ENCODE assay signal across 13 cellular contexts in genomic region chr17:31314788-31315105, GRCh38. TPM values are rescaled to one million over a fixed set of nuclear protein-coding genes. Genes with fewer than 3 reads are reported as not detected.
DNase-seq lines count a peak whose midpoint lies in the region; ATAC-seq and TF ChIP-seq lines count a peak whose summit lies in the region.
"Had no signal": no experiment of that assay in that cellular context is flagged by ENCODE, and none has a peak within 500 bp of the region (broad histone marks: within the 10 kb centered on the region; RNA-seq: fewer than 3 reads in every experiment).

No MANE protein-coding gene starts in this region.

- CTCF ChIA-PET in activated CD8-positive, alpha-beta T cell treated with anti-CD3 and anti-CD28 coated beads for 36 hours (lab: Charles Lee): no interaction called here

- H3K4me1 Mint-ChIP-seq in CD14-positive monocyte (peaks cover 40% of the 10 kb centered on the region), IgD-negative memory B cell (peaks cover 17 to 24% (median 22%) of the 10 kb centered on the region in 3 donors), naive B cell (peaks cover 30 to 55% (median 40%) of the 10 kb centered on the region in 3 donors)
- peaks cover 29% of the 10 kb centered on the region for H3K4me1 Mint-ChIP-seq in activated CD8-positive, alpha-beta T cell treated with anti-CD3 and anti-CD28 coated beads for 36 hours (ENCODE audit: low read depth)

- TF ChIP-seq CTCF in CD14-positive monocyte (IDR thresholded peaks at IDR 0.05): no peak
- no peak for TF ChIP-seq CTCF in activated CD8-positive, alpha-beta T cell treated with anti-CD3 and anti-CD28 coated beads for 36 hours (IDR thresholded peaks at IDR 0.05)
- no peak for TF ChIP-seq CTCF in right atrium auricular region (IDR thresholded peaks at IDR 0.05)

- intact Hi-C loops in CD14-positive monocyte (cut with micrococcal nuclease): loop anchor here in 1 of 2 donors (5.0 to 10.0 kb wide), 2 partner anchors 178 to 360 kb away; no protein-coding TSS in a partner anchor
- intact Hi-C loops in activated CD8-positive, alpha-beta T cell treated with anti-CD3 and anti-CD28 coated beads for 36 hours (cut with micrococcal nuclease): loop anchor here (5.0 kb wide), 1 partner anchor 178 kb away; no protein-coding TSS in a partner anchor

- H3K9me3 Mint-ChIP-seq in CD14-positive monocyte (no peaks in the 10 kb centered on the region), IgD-negative memory B cell (no peaks in the 10 kb centered on the region), naive B cell (no peaks in the 10 kb centered on the region)
- peaks cover 2% of the 10 kb centered on the region for H3K9me3 Mint-ChIP-seq in activated CD8-positive, alpha-beta T cell treated with anti-CD3 and anti-CD28 coated beads for 36 hours

- peaks cover 0 to 12% of the 10 kb centered on the region in 2 donors for H3K4me1 ChIP-seq in right atrium auricular region
- H3K4me1 ChIP-seq: psoas muscle had no signal

- no peaks in the 10 kb centered on the region for H3K27me3 ChIP-seq in right atrium auricular region

- H3K36me3 Mint-ChIP-seq in CD14-positive monocyte (peaks cover 28 to 30% of the 10 kb centered on the region in 2 donors), IgD-negative memory B cell (peaks cover 2% of the 10 kb centered on the region), naive B cell (peaks cover 0 to 16% of the 10 kb centered on the region in 2 donors)
- peaks cover 39% of the 10 kb centered on the region for H3K36me3 Mint-ChIP-seq in activated CD8-positive, alpha-beta T cell treated with anti-CD3 and anti-CD28 coated beads for 36 hours (ENCODE audit: low read depth)

- H3K9me3 ChIP-seq in right atrium auricular region: no peaks in the 10 kb centered on the region
- H3K9me3 ChIP-seq: HAP-1, psoas muscle had no signal

- DNase-seq in CD14-positive monocyte (ENCODE audit: low spot score) (no peak), naive B cell (no peak), ureter (ENCODE audit: low spot score) (no peak), right atrium auricular region (ENCODE audit: low spot score) (no peak)
- no peak for DNase-seq in activated CD8-positive, alpha-beta T cell treated with anti-CD3 and anti-CD28 coated beads for 36 hours
- DNase-seq: effector CD8-positive, alpha-beta T cell; left ventricle myocardium superior; NCI-H2171; psoas muscle had no signal

- no peaks in the 10 kb centered on the region for H3K36me3 ChIP-seq in right atrium auricular region
- H3K36me3 ChIP-seq: HAP-1 had no signal

- no peak for ATAC-seq in activated CD8-positive, alpha-beta T cell treated with anti-CD3 and anti-CD28 coated beads for 36 hours
- ATAC-seq in naive B cell (ENCODE audit: low read depth in 2 of 2) (no peak), HG02852 (IDR thresholded peaks at IDR 0.05; ENCODE audit: unreplicated experiment) (no peak), GM18868 (IDR thresholded peaks at IDR 0.05; ENCODE audit: unreplicated experiment) (no peak)
- ATAC-seq: left ventricle myocardium superior, psoas muscle had no signal

- H3K4me3 Mint-ChIP-seq in CD14-positive monocyte (peak overlapping the region; percentile 64 to 78), IgD-negative memory B cell (peak overlapping the region; percentile 65 to 95 (median 88)), naive B cell (peak overlapping the region; percentile 60 to 99 (median 92))
- H3K4me3 Mint-ChIP-seq in activated CD8-positive, alpha-beta T cell treated with anti-CD3 and anti-CD28 coated beads for 36 hours: peak overlapping the region; percentile 90

- no peaks in the 10 kb centered on the region for H3K27me3 Mint-ChIP-seq in CD14-positive monocyte (ENCODE audit: low read depth in 3 of 3)
- H3K27me3 Mint-ChIP-seq in IgD-negative memory B cell: no peaks in the 10 kb centered on the region
- H3K27me3 Mint-ChIP-seq in activated CD8-positive, alpha-beta T cell treated with anti-CD3 and anti-CD28 coated beads for 36 hours: no peaks in the 10 kb centered on the region
- no peaks in the 10 kb centered on the region for H3K27me3 Mint-ChIP-seq in naive B cell

- H3K27ac ChIP-seq in right atrium auricular region: peak overlapping the region in 1 of 2 donors; percentile 40
- H3K27ac ChIP-seq: psoas muscle had no signal

- H3K4me3 ChIP-seq in right atrium auricular region: no peak overlapping the region
- H3K4me3 ChIP-seq: HAP-1 had no signal

- POLR2A ChIA-PET in activated CD8-positive, alpha-beta T cell treated with anti-CD3 and anti-CD28 coated beads for 36 hours (lab: Charles Lee): no interaction called here

- H3K27ac Mint-ChIP-seq in CD14-positive monocyte: peak overlapping the region; percentile 92 to 98 (median 97)
- peak overlapping the region; percentile 42 to 96 (median 55) for H3K27ac Mint-ChIP-seq in IgD-negative memory B cell
- H3K27ac Mint-ChIP-seq in activated CD8-positive, alpha-beta T cell treated with anti-CD3 and anti-CD28 coated beads for 36 hours: peak overlapping the region; percentile 96
- H3K27ac Mint-ChIP-seq in naive B cell: peak overlapping the region in 2 of 6 donors; percentile 75 to 87

RNA-seq across cellular contexts. Expression of gene EVI2B, which starts 0.9 kb away (rescaled TPM):
- polyA plus RNA-seq in CD14-positive monocyte (100 to 1,000 TPM; 166 to 267 TPM), IgD-negative memory B cell (192 TPM), naive B cell (ENCODE audit: low read depth in 6 of 6) (100 to 1,000 TPM; 146 to 201 (median 184) TPM)
- total RNA-seq in activated CD8-positive, alpha-beta T cell treated with anti-CD3 and anti-CD28 coated beads for 36 hours: 10 to 100 TPM; 15.0 to 16.4 TPM
- total RNA-seq in ureter (6.5 TPM), right atrium auricular region (10 to 100 TPM in 1 of 2 donors, 1 to 10 TPM in 1; 5.6 to 11.3 TPM)

RNA-seq across cellular contexts. Expression of gene EVI2A, which starts 6.7 kb away (rescaled TPM):
- polyA plus RNA-seq in CD14-positive monocyte (100 to 1,000 TPM; 125 to 138 TPM), IgD-negative memory B cell (30.2 TPM), naive B cell (ENCODE audit: low read depth in 6 of 6) (10 to 100 TPM in 5 of 6 donors, 1 to 10 TPM in 1; 6.0 to 19.7 (median 13.3) TPM)
- 10 to 100 TPM; 31.7 to 37.0 TPM for total RNA-seq in activated CD8-positive, alpha-beta T cell treated with anti-CD3 and anti-CD28 coated beads for 36 hours
- total RNA-seq in ureter (2.7 TPM), right atrium auricular region (1 to 10 TPM; 2.1 to 9.0 TPM)

RNA-seq across cellular contexts. Expression of gene OMG, which starts 17.7 kb away (rescaled TPM):
- under 1 TPM in 1 of 2 donors, not detected in 1; 0.83 TPM for polyA plus RNA-seq in CD14-positive monocyte
- not detected for polyA plus RNA-seq in IgD-negative memory B cell
- total RNA-seq in activated CD8-positive, alpha-beta T cell treated with anti-CD3 and anti-CD28 coated beads for 36 hours: under 1 TPM; 0.11 to 0.18 TPM
- polyA plus RNA-seq in naive B cell (ENCODE audit: low read depth in 6 of 6): under 1 TPM in 2 of 6 donors, not detected in 4; 0.30 to 0.36 TPM
- total RNA-seq in ureter: not detected
- under 1 TPM; 0.47 to 0.74 TPM for total RNA-seq in right atrium auricular region
- total RNA-seq: psoas muscle had no signal
